ENCODE assay signal across 28 cellular contexts in the genomic region with DNA sequence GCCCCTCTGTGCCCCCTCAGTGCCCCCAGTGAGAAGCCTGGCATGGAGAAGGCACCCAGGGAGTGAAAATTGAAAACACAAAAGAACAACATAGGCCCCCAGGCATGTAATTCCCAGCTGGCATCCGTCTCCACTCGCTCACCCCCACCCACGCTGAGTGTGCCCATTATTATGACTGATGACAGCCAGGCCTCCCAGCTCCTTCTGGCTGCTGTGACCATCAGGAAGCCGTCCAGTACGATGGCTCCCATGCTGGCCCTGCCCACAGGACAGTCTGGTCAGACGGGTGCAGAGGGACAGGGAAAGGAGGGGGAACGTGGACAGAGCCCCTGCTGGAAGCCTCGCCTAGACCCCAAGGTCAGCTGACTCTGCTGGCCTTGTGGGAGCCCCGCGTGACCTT. TPM values are rescaled to one million over a fixed set of nuclear protein-coding genes. Genes with fewer than 3 reads are reported as not detected.
"Had no signal": no experiment of that assay in that cellular context is flagged by ENCODE, and none has a peak within 500 bp of the region (broad histone marks: within the 10 kb centered on the region; RNA-seq: fewer than 3 reads in every experiment).

No MANE protein-coding gene starts in this region.

- H3K9me3 ChIP-seq: esophagus squamous epithelium, gastroesophageal sphincter, heart right ventricle had no signal

- DNase-seq: activated CD4-positive, alpha-beta T cell treated with anti-CD3 and anti-CD28 coated beads for 1 hour; activated CD4-positive, alpha-beta T cell treated with anti-CD3 and anti-CD28 coated beads for 4 hours; activated CD4-positive, alpha-beta T cell treated with anti-CD3 and anti-CD28 coated beads, Interleukin-2, amount 10 ng/mL, durations not matched to agents 7 days and 5 days; activated CD4-positive, alpha-beta T cell treated with anti-CD3 and anti-CD28 coated beads, Interleukin-2, amount 50 U/mL, for 48 hours; activated CD8-positive, alpha-beta memory T cell treated with anti-CD3 and anti-CD28 coated beads for 24 hours; activated CD8-positive, alpha-beta T cell treated with anti-CD3 and anti-CD28 coated beads for 36 hours; activated effector memory CD4-positive, alpha-beta T cell treated with Interleukin-2 at 50 U/mL for 16 hours; activated gamma-delta T cell treated with Interleukin-2 at 50 U/mL for 16 hours; activated naive CD4-positive, alpha-beta T cell treated with anti-CD3 and anti-CD28 coated beads, Interleukin-2, amount 50 U/mL, for 16 hours; activated naive CD4-positive, alpha-beta T cell treated with Interleukin-2 at 50 U/mL for 16 hours; activated T-cell treated with anti-CD3 and anti-CD28 coated beads, Interleukin-2, amount 50 U/mL, for 4 hours; amniotic stem cell; anterior cingulate cortex; caudate nucleus; cortex of kidney; dermis blood vessel endothelial cell; effector CD4-positive, alpha-beta T cell; effector memory CD8-positive, alpha-beta T cell; esophagus squamous epithelium; foreskin melanocyte; heart right ventricle; T-helper 2 cell had no signal

- H3K27ac Mint-ChIP-seq: activated CD4-positive, alpha-beta T cell treated with anti-CD3 and anti-CD28 coated beads, Interleukin-2, amount 10 ng/mL, durations not matched to agents 7 days and 5 days; activated CD8-positive, alpha-beta T cell treated with anti-CD3 and anti-CD28 coated beads for 36 hours; activated naive CD8-positive, alpha-beta T cell; activated T-helper 17 cell treated with anti-CD3 and anti-CD28 coated beads, Interleukin-2, amount 50 U/mL, for 72 hours had no signal

- ATAC-seq: activated CD8-positive, alpha-beta T cell treated with anti-CD3 and anti-CD28 coated beads for 36 hours; activated T-cell treated with anti-CD3 and anti-CD28 coated beads, Interleukin-2, amount 50 U/mL, for 4 hours; activated T-helper 17 cell treated with anti-CD3 and anti-CD28 coated beads, Interleukin-2, amount 50 U/mL, for 72 hours; effector memory CD8-positive, alpha-beta T cell; gastroesophageal sphincter; heart right ventricle; WTC11 had no signal

- H3K36me3 Mint-ChIP-seq: activated naive CD8-positive, alpha-beta T cell; WTC11 had no signal

- H3K36me3 ChIP-seq: esophagus squamous epithelium, gastroesophageal sphincter, heart right ventricle had no signal

- H3K9me3 Mint-ChIP-seq: activated CD4-positive, alpha-beta T cell treated with anti-CD3 and anti-CD28 coated beads, Interleukin-2, amount 10 ng/mL, durations not matched to agents 7 days and 5 days; activated CD8-positive, alpha-beta T cell treated with anti-CD3 and anti-CD28 coated beads for 36 hours; activated T-cell treated with anti-CD3 and anti-CD28 coated beads, Interleukin-2, amount 50 U/mL, for 4 hours; activated T-helper 17 cell treated with anti-CD3 and anti-CD28 coated beads, Interleukin-2, amount 50 U/mL, for 72 hours; effector memory CD8-positive, alpha-beta T cell; WTC11 had no signal

- H3K4me1 Mint-ChIP-seq: activated CD4-positive, alpha-beta T cell treated with anti-CD3 and anti-CD28 coated beads, Interleukin-2, amount 10 ng/mL, durations not matched to agents 7 days and 5 days; activated T-helper 17 cell treated with anti-CD3 and anti-CD28 coated beads, Interleukin-2, amount 50 U/mL, for 72 hours had no signal

- H3K27me3 Mint-ChIP-seq: activated CD8-positive, alpha-beta T cell treated with anti-CD3 and anti-CD28 coated beads for 36 hours; activated naive CD8-positive, alpha-beta T cell; activated T-helper 17 cell treated with anti-CD3 and anti-CD28 coated beads, Interleukin-2, amount 50 U/mL, for 72 hours had no signal

- H3K27ac ChIP-seq: epithelial cell of prostate, esophagus squamous epithelium, gastroesophageal sphincter, heart right ventricle, VCaP had no signal

- H3K4me3 Mint-ChIP-seq: activated CD4-positive, alpha-beta T cell treated with anti-CD3 and anti-CD28 coated beads, Interleukin-2, amount 10 ng/mL, durations not matched to agents 7 days and 5 days; activated CD8-positive, alpha-beta T cell treated with anti-CD3 and anti-CD28 coated beads for 36 hours; activated naive CD8-positive, alpha-beta T cell; activated T-cell treated with anti-CD3 and anti-CD28 coated beads, Interleukin-2, amount 50 U/mL, for 4 hours; activated T-helper 17 cell treated with anti-CD3 and anti-CD28 coated beads, Interleukin-2, amount 50 U/mL, for 72 hours; effector memory CD8-positive, alpha-beta T cell; WTC11 had no signal

- H3K4me3 ChIP-seq: esophagus squamous epithelium, gastroesophageal sphincter, heart right ventricle had no signal

RNA-seq across cellular contexts. Expression of a gene that starts 30.0 kb away (rescaled TPM):
- total RNA-seq: esophagus squamous epithelium had no signal
